In the genomic region with DNA sequence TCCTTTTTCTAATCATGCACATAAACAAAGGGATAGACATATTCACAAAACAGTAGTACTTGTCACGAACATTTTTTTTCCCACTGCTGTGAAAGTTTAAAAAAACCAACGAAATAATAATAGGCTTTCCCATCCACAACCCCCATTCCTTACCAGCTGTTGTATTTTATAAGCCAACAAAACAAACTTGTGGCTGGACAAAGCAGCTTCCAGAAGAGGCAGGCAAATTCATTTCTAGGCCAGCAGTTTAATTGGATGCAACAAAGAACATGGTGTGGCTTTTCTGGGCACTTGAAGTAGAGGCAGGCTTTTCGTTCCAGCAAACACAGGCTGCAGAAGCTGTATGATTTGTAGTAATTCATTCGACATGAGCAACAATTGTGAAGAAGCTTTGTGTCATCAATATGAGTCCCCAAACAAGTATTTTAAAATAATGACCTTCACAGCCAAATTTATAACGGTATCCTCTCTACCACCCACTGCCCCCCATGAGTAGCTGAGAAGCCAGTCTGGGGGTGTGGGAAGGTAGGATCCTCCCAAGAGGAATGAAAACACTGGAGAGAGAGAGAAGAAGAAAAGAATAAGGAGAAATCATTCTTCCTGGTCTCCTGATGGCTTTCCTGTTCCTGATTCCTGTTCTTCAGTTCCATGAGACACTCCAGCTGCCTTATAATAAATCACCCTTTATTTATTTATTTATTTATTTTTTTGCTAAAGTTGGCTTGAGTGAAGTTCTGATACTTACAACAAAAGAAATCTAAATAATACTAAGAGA, we compare ENCODE assay signal across 16 cellular contexts. TPM values are rescaled to one million over a fixed set of nuclear protein-coding genes. Genes with fewer than 3 reads are reported as not detected.
"Had no signal": no experiment of that assay in that cellular context is flagged by ENCODE, and none has a peak within 500 bp of the region (broad histone marks: within the 10 kb centered on the region; RNA-seq: fewer than 3 reads in every experiment).

No MANE protein-coding gene starts in this region.

- H3K9me3 ChIP-seq: body of pancreas, left lung, psoas muscle, upper lobe of right lung had no signal

- H3K36me3 ChIP-seq: left lung, upper lobe of right lung had no signal

- H3K4me3 ChIP-seq: body of pancreas, left lung, psoas muscle, upper lobe of right lung had no signal

- H3K27me3 ChIP-seq: body of pancreas, left lung, upper lobe of right lung had no signal

- H3K4me1 ChIP-seq: body of pancreas, left lung, psoas muscle, upper lobe of right lung had no signal

- ATAC-seq: activated CD4-positive, CD25-positive, alpha-beta regulatory T cell treated with anti-CD3 and anti-CD28 coated beads, Interleukin-2, amount 50 U/mL, for 24 hours; body of pancreas; effector memory CD8-positive, alpha-beta T cell; left lung; psoas muscle; stimulated activated naive CD8-positive, alpha-beta T cell treated with anti-CD3 and anti-CD28 coated beads, Interleukin-15, Interleukin-2, amounts not matched to agents 100 U/mL and 50 U/mL, for 24 hours; upper lobe of right lung had no signal

- H3K27ac ChIP-seq: body of pancreas, left lung, psoas muscle, upper lobe of right lung had no signal

- DNase-seq: activated T-cell treated with anti-CD3 and anti-CD28 coated beads, Interleukin-2, amount 50 U/mL, for 1 hour; amniotic stem cell; effector memory CD8-positive, alpha-beta T cell; glutamatergic neuron; left lung; naive B cell; nucleus accumbens; psoas muscle; stimulated activated CD4-positive, alpha-beta T cell treated with anti-CD3 and anti-CD28 coated beads, Interleukin-4, amount 100 ng/mL, for 1 hour; stimulated activated CD8-positive, alpha-beta memory T cell treated with anti-CD3 and anti-CD28 coated beads, Interleukin-4, amount 100 ng/mL, for 48 hours; stimulated activated naive CD8-positive, alpha-beta T cell treated with anti-CD3 and anti-CD28 coated beads, Interleukin-15, Interleukin-2, amounts not matched to agents 100 U/mL and 50 U/mL, for 24 hours; upper lobe of right lung had no signal

RNA-seq across cellular contexts. Expression of gene FAM20A, which starts 56.2 kb away (rescaled TPM):
- total RNA-seq: epithelial cell of proximal tubule; T-helper 2 cell treated with Interferon-gamma antibody and Interleukin-4, amounts not matched to agents 100 ng/mL and 5 ng/mL, for 36 hours had no signal
